Comparison of ENCODE assay signal across 8 cellular contexts in genomic region chr7:117110480-117111315, GRCh38.
DNase-seq lines count a peak whose midpoint lies in the region; ATAC-seq and TF ChIP-seq lines count a peak whose summit lies in the region.

No MANE protein-coding gene starts in this region.

- H3K27me3 ChIP-seq in CD4-positive, alpha-beta T cell (ENCODE audit: control insufficient read depth, insufficient read depth, low read length): no peaks in the 10 kb centered on the region
- no peaks in the 10 kb centered on the region for H3K27me3 ChIP-seq in foreskin keratinocyte

- H3K9me3 ChIP-seq in CD4-positive, alpha-beta T cell (ENCODE audit: control insufficient read depth, low read length): no peaks in the 10 kb centered on the region

- no peak overlapping the region for H3K27ac ChIP-seq in CD4-positive, alpha-beta T cell (ENCODE audit: low read depth, low read length)
- H3K27ac ChIP-seq in foreskin keratinocyte: no peak overlapping the region

- H3K9me3 Mint-ChIP-seq in CD4-positive, alpha-beta T cell: no peaks in the 10 kb centered on the region
- no peaks in the 10 kb centered on the region for H3K9me3 Mint-ChIP-seq in natural killer cell

- CTCF ChIA-PET in CD4-positive, alpha-beta T cell (lab: Charles Lee): interaction anchor here (1.4 kb wide), 1 partner anchor 17 kb away, joined by 4 read pairs; no protein-coding TSS in a partner anchor

- peak in 7 of 10 experiments; percentile 6 to 20 (median 13) for DNase-seq in CD4-positive, alpha-beta T cell
- peak; percentile 24 for DNase-seq in activated T-cell treated with anti-CD3 and anti-CD28 coated beads for 4 hours
- no peak for DNase-seq in natural killer cell
- no peak for DNase-seq in COLO668 (lab: John Stamatoyannopoulos, UW; ENCODE audit: unreplicated experiment)
- no peak for DNase-seq in NCI-H82 treated with DMSO at 0.1 percent for 48 hours (lab: John Stamatoyannopoulos, UW; ENCODE audit: unreplicated experiment)
- DNase-seq in foreskin keratinocyte: no peak

- no peaks in the 10 kb centered on the region for H3K27me3 Mint-ChIP-seq in CD4-positive, alpha-beta T cell
- no peaks in the 10 kb centered on the region for H3K27me3 Mint-ChIP-seq in natural killer cell (ENCODE audit: low read depth in 2 of 2)

- POLR2A ChIA-PET in CD4-positive, alpha-beta T cell (lab: Charles Lee): interaction anchor here (1.0 to 1.1 kb wide), 2 partner anchors 41 to 96 kb away, joined by 3 read pairs; no protein-coding TSS in a partner anchor

- H3K27ac Mint-ChIP-seq in CD4-positive, alpha-beta T cell: peak overlapping the region; percentile 72
- peak overlapping the region in 1 of 2 donors; percentile 24 for H3K27ac Mint-ChIP-seq in natural killer cell

- intact Hi-C loops in CD4-positive, alpha-beta T cell (cut with DNase I, micrococcal nuclease): no loop called here
- intact Hi-C loops in natural killer cell (cut with micrococcal nuclease): no loop called here

- TF ChIP-seq CTCF in CD4-positive, alpha-beta T cell (IDR thresholded peaks at IDR 0.05): no peak
- TF ChIP-seq CTCF in natural killer cell (IDR thresholded peaks at IDR 0.05) (no peak), foreskin keratinocyte (conservative IDR thresholded peaks at IDR 0.05) (no peak)

- H3K4me1 ChIP-seq in foreskin keratinocyte: no peaks in the 10 kb centered on the region

- H3K4me1 Mint-ChIP-seq in CD4-positive, alpha-beta T cell (ENCODE audit: low read depth): peaks cover 14% of the 10 kb centered on the region
- peaks cover 9% of the 10 kb centered on the region in 2 donors for H3K4me1 Mint-ChIP-seq in natural killer cell

- peak; percentile 98 for ATAC-seq in CD4-positive, alpha-beta T cell (ENCODE audit: poor library complexity)
- ATAC-seq in GM19397 (IDR thresholded peaks at IDR 0.05; ENCODE audit: unreplicated experiment) (peak; percentile 95), HG03432 (IDR thresholded peaks at IDR 0.05; ENCODE audit: unreplicated experiment) (peak; percentile 99), natural killer cell (peak; percentile 81 to 95 (median 94)), foreskin keratinocyte (no peak)

- H3K36me3 Mint-ChIP-seq in CD4-positive, alpha-beta T cell (ENCODE audit: low read depth): no peaks in the 10 kb centered on the region
- H3K36me3 Mint-ChIP-seq in natural killer cell: no peaks in the 10 kb centered on the region

- H3K4me3 Mint-ChIP-seq in CD4-positive, alpha-beta T cell: peak overlapping the region; percentile 48
- no peak overlapping the region for H3K4me3 Mint-ChIP-seq in natural killer cell

Comparison
In these comparisons a context has a peak if more than half of its experiments do, and no peak if none do; other contexts are left out.
1. DNase-seq: peak in CD4-positive, alpha-beta T cell (7 of 10) and activated T-cell treated with anti-CD3 and anti-CD28 coated beads for 4 hours (single experiment); none in natural killer cell (single experiment), COLO668 (single experiment), NCI-H82 treated with DMSO at 0.1 percent for 48 hours (single experiment) and foreskin keratinocyte (0 of 2).